1 cellular context compared by ENCODE assay signal in the genomic region with DNA sequence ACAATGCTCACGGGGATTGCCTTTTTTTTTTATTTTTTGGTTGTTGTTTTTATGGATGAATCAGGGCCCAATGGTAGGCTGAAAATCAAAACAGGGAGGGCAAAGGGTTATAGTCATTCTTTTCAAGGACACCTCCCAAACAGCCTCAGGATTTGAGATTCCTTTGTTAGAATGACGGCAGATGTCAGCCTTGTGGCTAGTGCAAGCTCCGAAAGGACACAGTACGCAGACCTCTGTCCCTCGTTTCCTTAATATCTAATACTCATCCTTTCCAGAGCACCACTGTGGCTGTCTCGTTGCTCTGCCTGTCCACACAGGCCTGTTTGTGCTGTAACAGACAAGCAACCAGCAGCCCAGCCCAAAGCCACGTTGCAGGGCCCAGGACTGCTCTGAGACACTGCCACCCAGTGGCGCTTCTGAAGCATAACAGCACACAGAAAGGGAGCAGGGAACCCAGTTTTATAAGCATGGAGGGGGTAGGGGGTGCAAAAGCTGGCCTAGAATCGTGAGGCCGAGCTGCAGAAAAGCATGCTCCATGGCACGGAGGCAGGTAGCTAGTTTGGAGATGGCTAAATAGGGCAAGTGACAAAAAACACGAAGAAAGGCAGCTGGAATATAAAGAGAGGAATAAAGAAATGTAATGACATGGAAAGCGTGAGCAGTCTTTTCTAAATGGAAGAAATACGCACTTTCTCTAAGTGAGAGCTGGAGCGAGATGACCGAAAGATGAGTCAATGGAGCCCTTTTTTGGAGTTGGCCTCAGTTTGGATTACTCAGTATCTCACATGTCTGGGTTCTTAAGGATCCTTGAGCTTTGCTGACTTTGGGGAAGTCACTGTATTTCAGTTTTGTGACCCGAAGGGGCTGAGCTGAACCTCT.
TF ChIP-seq lines count a peak whose summit lies in the region.

No MANE protein-coding gene starts in this region.

TF ChIP-seq in SK-N-SH, 30 proteins besides CTCF, POLR2A, EP300 and RAD21 (continued from another document):
- TF ChIP-seq USF1 (IDR thresholded peaks at IDR 0.05; ENCODE audit: borderline replicate concordance, low read depth) (no peak; the same call in 1 of the 2 replicates), SIN3A (IDR thresholded peaks at IDR 0.05; ENCODE audit: borderline replicate concordance, low read depth, low read length) (0 out of 2 replicates have a peak, but pooled peaks have one; percentile 32), FOXJ3 (CRISPR knock-in tag; IDR thresholded peaks at IDR 0.05) (0 out of 2 replicates have a peak, but pooled peaks have one; percentile 34), RCOR1 (IDR thresholded peaks at IDR 0.05; ENCODE audit: low read length) (peak; percentile 9), RFX5 (IDR thresholded peaks at IDR 0.05; ENCODE audit: low read length) (no peak), POLR2AphosphoS5 (IDR thresholded peaks at IDR 0.05; ENCODE audit: low read depth, low read length) (no peak; the same call in 1 of the 2 replicates), SMC3 (IDR thresholded peaks at IDR 0.05; ENCODE audit: low read depth, low read length) (peak; percentile 93), JUND (IDR thresholded peaks at IDR 0.05) (peak; percentile 54), ELF1 (IDR thresholded peaks at IDR 0.05) (no peak), CHD2 (IDR thresholded peaks at IDR 0.05; ENCODE audit: low read length, partially characterized antibody) (peak; percentile 65), GABPA (IDR thresholded peaks at IDR 0.05; ENCODE audit: low read depth) (no peak), MEF2A (IDR thresholded peaks at IDR 0.05; ENCODE audit: borderline replicate concordance, low read depth) (no peak), NRF1 (IDR thresholded peaks at IDR 0.05; ENCODE audit: low read depth, low read length) (no peak), ZBTB33 (IDR thresholded peaks at IDR 0.05; ENCODE audit: borderline replicate concordance, low read depth) (no peak), FOSL2 (IDR thresholded peaks at IDR 0.05; ENCODE audit: borderline replicate concordance, low read depth) (peak; percentile 66; the same call in 1 of the 2 replicates), MXI1 (IDR thresholded peaks at IDR 0.05; ENCODE audit: low read depth, low read length) (peak; percentile 87), RXRA (IDR thresholded peaks at IDR 0.05; ENCODE audit: borderline replicate concordance, low read depth) (no peak), TAF1 (IDR thresholded peaks at IDR 0.05; ENCODE audit: borderline replicate concordance, low read depth, low read length) (peak; percentile 53; the same call in 1 of the 2 replicates), TEAD4 (IDR thresholded peaks at IDR 0.05; ENCODE audit: borderline replicate concordance, insufficient read depth) (no peak), FOXM1 (IDR thresholded peaks at IDR 0.05; ENCODE audit: low read depth) (no peak), TCF12 (IDR thresholded peaks at IDR 0.05) (no peak; the same call in 1 of the 2 replicates), YY1 (IDR thresholded peaks at IDR 0.05; ENCODE audit: low read depth) (peak; percentile 61; the same call in 1 of the 2 replicates), EZH2phosphoT487 (IDR thresholded peaks at IDR 0.05; ENCODE audit: borderline replicate concordance, low read depth) (no peak), PBX3 (IDR thresholded peaks at IDR 0.05) (0 out of 2 replicates have a peak, but pooled peaks have one; percentile 9)
- TF ChIP-seq, protein P1, sequence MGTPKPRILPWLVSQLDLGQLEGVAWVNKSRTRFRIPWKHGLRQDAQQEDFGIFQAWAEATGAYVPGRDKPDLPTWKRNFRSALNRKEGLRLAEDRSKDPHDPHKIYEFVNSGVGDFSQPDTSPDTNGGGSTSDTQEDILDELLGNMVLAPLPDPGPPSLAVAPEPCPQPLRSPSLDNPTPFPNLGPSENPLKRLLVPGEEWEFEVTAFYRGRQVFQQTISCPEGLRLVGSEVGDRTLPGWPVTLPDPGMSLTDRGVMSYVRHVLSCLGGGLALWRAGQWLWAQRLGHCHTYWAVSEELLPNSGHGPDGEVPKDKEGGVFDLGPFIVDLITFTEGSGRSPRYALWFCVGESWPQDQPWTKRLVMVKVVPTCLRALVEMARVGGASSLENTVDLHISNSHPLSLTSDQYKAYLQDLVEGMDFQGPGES (IDR thresholded peaks at IDR 0.05; ENCODE audit: low read depth, low read length), result no peak
- TF ChIP-seq, protein P2, sequence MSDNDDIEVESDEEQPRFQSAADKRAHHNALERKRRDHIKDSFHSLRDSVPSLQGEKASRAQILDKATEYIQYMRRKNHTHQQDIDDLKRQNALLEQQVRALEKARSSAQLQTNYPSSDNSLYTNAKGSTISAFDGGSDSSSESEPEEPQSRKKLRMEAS (IDR thresholded peaks at IDR 0.05; ENCODE audit: low read depth), result peak; percentile 89
- TF ChIP-seq, protein P3, sequence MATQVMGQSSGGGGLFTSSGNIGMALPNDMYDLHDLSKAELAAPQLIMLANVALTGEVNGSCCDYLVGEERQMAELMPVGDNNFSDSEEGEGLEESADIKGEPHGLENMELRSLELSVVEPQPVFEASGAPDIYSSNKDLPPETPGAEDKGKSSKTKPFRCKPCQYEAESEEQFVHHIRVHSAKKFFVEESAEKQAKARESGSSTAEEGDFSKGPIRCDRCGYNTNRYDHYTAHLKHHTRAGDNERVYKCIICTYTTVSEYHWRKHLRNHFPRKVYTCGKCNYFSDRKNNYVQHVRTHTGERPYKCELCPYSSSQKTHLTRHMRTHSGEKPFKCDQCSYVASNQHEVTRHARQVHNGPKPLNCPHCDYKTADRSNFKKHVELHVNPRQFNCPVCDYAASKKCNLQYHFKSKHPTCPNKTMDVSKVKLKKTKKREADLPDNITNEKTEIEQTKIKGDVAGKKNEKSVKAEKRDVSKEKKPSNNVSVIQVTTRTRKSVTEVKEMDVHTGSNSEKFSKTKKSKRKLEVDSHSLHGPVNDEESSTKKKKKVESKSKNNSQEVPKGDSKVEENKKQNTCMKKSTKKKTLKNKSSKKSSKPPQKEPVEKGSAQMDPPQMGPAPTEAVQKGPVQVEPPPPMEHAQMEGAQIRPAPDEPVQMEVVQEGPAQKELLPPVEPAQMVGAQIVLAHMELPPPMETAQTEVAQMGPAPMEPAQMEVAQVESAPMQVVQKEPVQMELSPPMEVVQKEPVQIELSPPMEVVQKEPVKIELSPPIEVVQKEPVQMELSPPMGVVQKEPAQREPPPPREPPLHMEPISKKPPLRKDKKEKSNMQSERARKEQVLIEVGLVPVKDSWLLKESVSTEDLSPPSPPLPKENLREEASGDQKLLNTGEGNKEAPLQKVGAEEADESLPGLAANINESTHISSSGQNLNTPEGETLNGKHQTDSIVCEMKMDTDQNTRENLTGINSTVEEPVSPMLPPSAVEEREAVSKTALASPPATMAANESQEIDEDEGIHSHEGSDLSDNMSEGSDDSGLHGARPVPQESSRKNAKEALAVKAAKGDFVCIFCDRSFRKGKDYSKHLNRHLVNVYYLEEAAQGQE (IDR thresholded peaks at IDR 0.05; ENCODE audit: low read depth, low read length), result no peak
TF ChIP-seq in SK-N-SH: peak in this region for 13.
